Comparison of ENCODE assay signal across 8 cellular contexts in genomic region chr15:41417418-41417811, GRCh38. TPM values are rescaled to one million over a fixed set of nuclear protein-coding genes. Genes with fewer than 3 reads are reported as not detected.
DNase-seq lines count a peak whose midpoint lies in the region; ATAC-seq and TF ChIP-seq lines count a peak whose summit lies in the region.

No MANE protein-coding gene starts in this region.

- peaks cover 43% of the 10 kb centered on the region for H3K4me1 Mint-ChIP-seq in activated naive CD4-positive, alpha-beta T cell treated with anti-CD3 and anti-CD28 coated beads, Interleukin-2, amount 10 ng/mL, durations not matched to agents 7 days and 5 days

- no peaks in the 10 kb centered on the region for H3K4me1 ChIP-seq in SJCRH30
- H3K4me1 ChIP-seq in ectodermal cell (ENCODE audit: control insufficient read depth, insufficient read depth, low read length) = no peaks in the 10 kb centered on the region
- H3K4me1 ChIP-seq in mononuclear cell (ENCODE audit: insufficient read depth, low read length) = peaks cover 28% of the 10 kb centered on the region
- peaks cover 15 to 35% of the 10 kb centered on the region in 2 donors for H3K4me1 ChIP-seq in thyroid gland

- H3K27ac ChIP-seq in SJCRH30 (peak overlapping the region; percentile 63), ectodermal cell (ENCODE audit: insufficient read depth, low read depth, low read length, poor library complexity, severe bottlenecking) (peak overlapping the region; percentile 60), thyroid gland (peak overlapping the region; percentile 70 to 93 (median 83))

- H3K9me3 ChIP-seq in SJCRH30 (replicated peaks) = no peaks in the 10 kb centered on the region
- no peaks in the 10 kb centered on the region for H3K9me3 ChIP-seq in ectodermal cell (ENCODE audit: control insufficient read depth, low read length)
- H3K9me3 ChIP-seq in mononuclear cell (ENCODE audit: low read depth, low read length) = no peaks in the 10 kb centered on the region
- H3K9me3 ChIP-seq in thyroid gland = no peaks in the 10 kb centered on the region

- peak; percentile 34 for ATAC-seq in HG02970 (IDR thresholded peaks at IDR 0.05; ENCODE audit: low FRiP score, unreplicated experiment)

- H3K36me3 Mint-ChIP-seq in activated naive CD4-positive, alpha-beta T cell treated with anti-CD3 and anti-CD28 coated beads, Interleukin-2, amount 10 ng/mL, durations not matched to agents 7 days and 5 days = peaks cover 5% of the 10 kb centered on the region

- H3K27me3 ChIP-seq in SJCRH30 (no peaks in the 10 kb centered on the region), ectodermal cell (ENCODE audit: control insufficient read depth, insufficient read depth, low read length, poor library complexity, severe bottlenecking) (no peaks in the 10 kb centered on the region), mononuclear cell (ENCODE audit: insufficient read depth, low read length) (no peaks in the 10 kb centered on the region), thyroid gland (no peaks in the 10 kb centered on the region)

- CTCF ChIA-PET in activated naive CD4-positive, alpha-beta T cell treated with anti-CD3 and anti-CD28 coated beads, Interleukin-2, amount 10 ng/mL, durations not matched to agents 7 days and 5 days (lab: Charles Lee) = no interaction called here

- DNase-seq in activated naive CD4-positive, alpha-beta T cell treated with anti-CD3 and anti-CD28 coated beads, Interleukin-2, amount 10 ng/mL, durations not matched to agents 7 days and 5 days = peak; percentile 62
- no peak for DNase-seq in activated naive CD4-positive, alpha-beta T cell treated with Interleukin-2 at 50 U/mL for 16 hours
- DNase-seq in SJCRH30 (peak; percentile 49 to 54), thyroid gland (peak; percentile 46 to 51), NCI-H1105 (lab: John Stamatoyannopoulos, UW) (no peak)

- H3K9me3 Mint-ChIP-seq in activated naive CD4-positive, alpha-beta T cell treated with anti-CD3 and anti-CD28 coated beads, Interleukin-2, amount 10 ng/mL, durations not matched to agents 7 days and 5 days = no peaks in the 10 kb centered on the region

- H3K4me3 Mint-ChIP-seq in activated naive CD4-positive, alpha-beta T cell treated with anti-CD3 and anti-CD28 coated beads, Interleukin-2, amount 10 ng/mL, durations not matched to agents 7 days and 5 days = peak overlapping the region; percentile 91

- peaks cover 4% of the 10 kb centered on the region for H3K27me3 Mint-ChIP-seq in activated naive CD4-positive, alpha-beta T cell treated with anti-CD3 and anti-CD28 coated beads, Interleukin-2, amount 10 ng/mL, durations not matched to agents 7 days and 5 days

- intact Hi-C loops in thyroid gland (cut with DNase I) = no loop called here

- H3K36me3 ChIP-seq in SJCRH30 = no peaks in the 10 kb centered on the region
- H3K36me3 ChIP-seq in ectodermal cell (ENCODE audit: control insufficient read depth, insufficient read depth, low read length) = no peaks in the 10 kb centered on the region
- no peaks in the 10 kb centered on the region for H3K36me3 ChIP-seq in thyroid gland

- peak overlapping the region; percentile 90 for H3K27ac Mint-ChIP-seq in activated naive CD4-positive, alpha-beta T cell treated with anti-CD3 and anti-CD28 coated beads, Interleukin-2, amount 10 ng/mL, durations not matched to agents 7 days and 5 days

- TF ChIP-seq POLR2A in thyroid gland (IDR thresholded peaks at IDR 0.05) = no peak

- H3K4me3 ChIP-seq in SJCRH30 (peak overlapping the region; percentile 95), ectodermal cell (ENCODE audit: insufficient read depth, low read depth, low read length) (peak overlapping the region; percentile 98), mononuclear cell (ENCODE audit: low read length) (peak overlapping the region; percentile 95), thyroid gland (replicated peaks in 1 of 3) (peak overlapping the region; percentile 19 to 97 (median 84))

- WGBS in ectodermal cell, 2 experiments = 0 to 1% methylated on average over 32 of the region's 32 CpGs
- WGBS in thyroid gland, 2 donors = 1 to 2% methylated on average over 24 to 27 of the region's 32 CpGs

- no peak for TF ChIP-seq CTCF in thyroid gland (IDR thresholded peaks at IDR 0.05)

RNA-seq across cellular contexts. Expression of gene RTF1, which starts 0.5 kb away (rescaled TPM):
- 49.8 and 53.9 TPM in 2 replicates for total RNA-seq in SJCRH30 (2014; rRNA removed; shearing (Covaris generic))
- 83.9 TPM for polyA plus RNA-seq in ectodermal cell (2013, experiment 1 of 4)
- 83.5 TPM for polyA plus RNA-seq in ectodermal cell (2013, experiment 2 of 4)
- polyA plus RNA-seq in ectodermal cell (2013, experiment 3 of 4) = 62.0 TPM
- 66.7 TPM for polyA plus RNA-seq in ectodermal cell (2013, experiment 4 of 4)
- total RNA-seq in mononuclear cell (40.5 TPM), thyroid gland (10 to 100 TPM; 26.6 to 37.4 (median 35.4) TPM)

RNA-seq across cellular contexts. Expression of gene NDUFAF1, which starts 15.1 kb away (rescaled TPM):
- 17.2 and 17.4 TPM in 2 replicates for total RNA-seq in SJCRH30 (2014; rRNA removed; shearing (Covaris generic))
- polyA plus RNA-seq in ectodermal cell (2013, experiment 1 of 4) = 17.1 TPM
- 22.0 TPM for polyA plus RNA-seq in ectodermal cell (2013, experiment 2 of 4)
- polyA plus RNA-seq in ectodermal cell (2013, experiment 3 of 4) = 18.2 TPM
- 20.2 TPM for polyA plus RNA-seq in ectodermal cell (2013, experiment 4 of 4)
- total RNA-seq in mononuclear cell = 4.8 TPM
- 10 to 100 TPM; 12.9 to 26.0 (median 17.6) TPM for total RNA-seq in thyroid gland

Comparison
In these comparisons a context has a peak if more than half of its experiments do, and no peak if none do; other contexts are left out.
1. DNase-seq: peak in activated naive CD4-positive, alpha-beta T cell treated with anti-CD3 and anti-CD28 coated beads, Interleukin-2, amount 10 ng/mL, durations not matched to agents 7 days and 5 days (single experiment), SJCRH30 (2 of 2) and thyroid gland (2 of 2); none in activated naive CD4-positive, alpha-beta T cell treated with Interleukin-2 at 50 U/mL for 16 hours (single experiment) and NCI-H1105 (single experiment).
2. Peak in every context shown above with its lines, with median percentiles within 50 percentile points of each other: H3K27ac ChIP-seq and H3K4me3 ChIP-seq.